26 cellular contexts compared by ENCODE assay signal in genomic region chr6:1347187-1347560, GRCh38. TPM values are rescaled to one million over a fixed set of nuclear protein-coding genes. Genes with fewer than 3 reads are reported as not detected.
"Had no signal": no experiment of that assay in that cellular context is flagged by ENCODE, and none has a peak within 500 bp of the region (broad histone marks: within the 10 kb centered on the region; RNA-seq: fewer than 3 reads in every experiment).

No MANE protein-coding gene starts in this region.

- H3K4me1 ChIP-seq: adrenal gland, ascending aorta, pancreas, psoas muscle, right atrium auricular region, spleen had no signal

- H3K4me3 Mint-ChIP-seq: activated CD8-positive, alpha-beta T cell treated with anti-CD3 and anti-CD28 coated beads, Interleukin-2, amount 10 ng/mL, durations not matched to agents 7 days and 5 days; activated naive CD8-positive, alpha-beta T cell; activated T-helper 17 cell treated with anti-CD3 and anti-CD28 coated beads, Interleukin-2, amount 50 U/mL, for 72 hours; dendritic cell treated with granulocyte-macrophage colony-stimulating factor and Interleukin-4, amounts not matched to agents 40 ng/mL and 50 ng/mL, for 4 days; nephron progenitor cell had no signal

- H3K4me3 ChIP-seq: adrenal gland, ascending aorta, mucosa of descending colon, pancreas, psoas muscle, right atrium auricular region, spleen had no signal

- H3K27ac Mint-ChIP-seq: activated CD8-positive, alpha-beta T cell treated with anti-CD3 and anti-CD28 coated beads, Interleukin-2, amount 10 ng/mL, durations not matched to agents 7 days and 5 days; activated naive CD8-positive, alpha-beta T cell; activated T-helper 17 cell treated with anti-CD3 and anti-CD28 coated beads, Interleukin-2, amount 50 U/mL, for 72 hours; dendritic cell treated with granulocyte-macrophage colony-stimulating factor and Interleukin-4, amounts not matched to agents 40 ng/mL and 50 ng/mL, for 4 days; nephron progenitor cell had no signal

- DNase-seq: activated CD4-positive, alpha-beta T cell treated with anti-CD3 and anti-CD28 coated beads for 1 hour; activated CD4-positive, alpha-beta T cell treated with anti-CD3 and anti-CD28 coated beads, Interleukin-2, amount 50 U/mL, for 1 hour; activated CD8-positive, alpha-beta T cell treated with anti-CD3 and anti-CD28 coated beads, Interleukin-2, amount 10 ng/mL, durations not matched to agents 7 days and 5 days; activated T-cell treated with anti-CD3 and anti-CD28 coated beads, Interleukin-2, amount 50 U/mL, for 1 hour; adrenal gland; brain microvascular endothelial cell; caudate nucleus; effector CD4-positive, alpha-beta T cell; erythroblast; foreskin melanocyte; head of caudate nucleus; hypothalamus; left ventricle myocardium superior; mesenchymal stem cell; mucosa of descending colon; nephron progenitor cell; pancreas; psoas muscle; spleen; stimulated activated CD4-positive, alpha-beta T cell treated with anti-CD3 and anti-CD28 coated beads, Interleukin-4, amount 100 ng/mL, for 24 hours; stimulated activated naive CD8-positive, alpha-beta T cell treated with anti-CD3 and anti-CD28 coated beads, Interleukin-15, Interleukin-2, amounts not matched to agents 100 U/mL and 50 U/mL, for 24 hours had no signal

- H3K27ac ChIP-seq: adrenal gland, ascending aorta, brain microvascular endothelial cell, pancreas, psoas muscle, right atrium auricular region, spleen had no signal

- H3K36me3 ChIP-seq: adrenal gland, ascending aorta, brain microvascular endothelial cell, pancreas, right atrium auricular region, spleen had no signal

- H3K27me3 ChIP-seq: ascending aorta, brain microvascular endothelial cell, pancreas, right atrium auricular region had no signal

- ATAC-seq: activated CD8-positive, alpha-beta T cell treated with anti-CD3 and anti-CD28 coated beads, Interleukin-2, amount 10 ng/mL, durations not matched to agents 7 days and 5 days; activated T-helper 17 cell treated with anti-CD3 and anti-CD28 coated beads, Interleukin-2, amount 50 U/mL, for 72 hours; mucosa of descending colon; pancreas; psoas muscle; stimulated activated naive CD8-positive, alpha-beta T cell treated with anti-CD3 and anti-CD28 coated beads, Interleukin-15, Interleukin-2, amounts not matched to agents 100 U/mL and 50 U/mL, for 24 hours had no signal

- H3K4me1 Mint-ChIP-seq: activated T-helper 17 cell treated with anti-CD3 and anti-CD28 coated beads, Interleukin-2, amount 50 U/mL, for 72 hours; nephron progenitor cell had no signal

RNA-seq across cellular contexts. Expression of gene FOXQ1, which starts 35.3 kb away (rescaled TPM):
- total RNA-seq: activated CD8-positive, alpha-beta T cell treated with anti-CD3 and anti-CD28 coated beads, Interleukin-2, amount 10 ng/mL, durations not matched to agents 7 days and 5 days; activated T-helper 17 cell treated with anti-CD3 and anti-CD28 coated beads, Interleukin-2, amount 50 U/mL, for 72 hours; left ventricle myocardium superior; psoas muscle; right atrium auricular region had no signal

RNA-seq across cellular contexts. Expression of gene FOXF2, which starts 42.2 kb away (rescaled TPM):
- total RNA-seq: activated CD8-positive, alpha-beta T cell treated with anti-CD3 and anti-CD28 coated beads, Interleukin-2, amount 10 ng/mL, durations not matched to agents 7 days and 5 days; activated T-helper 17 cell treated with anti-CD3 and anti-CD28 coated beads, Interleukin-2, amount 50 U/mL, for 72 hours; left ventricle myocardium superior; spleen had no signal
- polyA plus RNA-seq: spleen had no signal
